12 cellular contexts compared by ENCODE assay signal in genomic region chr3:139355502-139355901, GRCh38. TPM values are rescaled to one million over a fixed set of nuclear protein-coding genes. Genes with fewer than 3 reads are reported as not detected.
DNase-seq lines count a peak whose midpoint lies in the region; ATAC-seq, FAIRE-seq and TF ChIP-seq lines count a peak whose summit lies in the region.
"Had no signal": no experiment of that assay in that cellular context is flagged by ENCODE, and none has a peak within 500 bp of the region (broad histone marks: within the 10 kb centered on the region; RNA-seq: fewer than 3 reads in every experiment).

No MANE protein-coding gene starts in this region.

- no peaks in the 10 kb centered on the region for H3K9me2 ChIP-seq in hepatocyte (replicated peaks; ENCODE audit: insufficient read depth)

- H3K4me2 ChIP-seq in astrocyte (ENCODE audit: low read length) (no peak overlapping the region), hepatocyte (no peak overlapping the region)

- H3K27me3 Mint-ChIP-seq in IgD-negative memory B cell (no peaks in the 10 kb centered on the region), astrocyte (ENCODE audit: low read depth, unreplicated experiment) (no peaks in the 10 kb centered on the region)
- H3K27me3 Mint-ChIP-seq in stimulated activated naive B cell treated with anti-CD40 and anti-IgM and Interleukin-4, amounts not matched to agents 10 μg/mL and 1 μg/mL and 100 μg/mL, for 72 hours = no peaks in the 10 kb centered on the region

- H3K4me3 Mint-ChIP-seq in IgD-negative memory B cell (no peak overlapping the region), astrocyte (ENCODE audit: unreplicated experiment) (no peak overlapping the region)
- no peak overlapping the region for H3K4me3 Mint-ChIP-seq in stimulated activated naive B cell treated with anti-CD40 and anti-IgM and Interleukin-4, amounts not matched to agents 10 μg/mL and 1 μg/mL and 100 μg/mL, for 72 hours

- DNase-seq in astrocyte (ENCODE audit: low read depth) (no peak), hepatocyte (ENCODE audit: low spot score) (no peak), Peyer's patch (no peak), upper lobe of right lung (no peak), BE2C (no peak)
- DNase-seq in stimulated activated naive B cell treated with anti-CD40 and anti-IgM and Interleukin-4, amounts not matched to agents 10 μg/mL and 1 μg/mL and 100 μg/mL, for 72 hours = no peak
- DNase-seq: stimulated activated naive CD4-positive, alpha-beta T cell treated with Interleukin-2 at 50 U/mL for 16 hours had no signal

- TF ChIP-seq CTCF in astrocyte (IDR thresholded peaks at IDR 0.05; ENCODE audit: insufficient read depth, low read depth, low read length) (no peak), hepatocyte (IDR thresholded peaks at IDR 0.05; ENCODE audit: poor library complexity) (no peak), Peyer's patch (IDR thresholded peaks at IDR 0.05) (no peak), upper lobe of right lung (IDR thresholded peaks at IDR 0.05) (no peak), BE2C (IDR thresholded peaks at IDR 0.05; ENCODE audit: low read depth, low read length) (no peak)

- ATAC-seq in stimulated activated naive B cell treated with anti-CD40 and anti-IgM and Interleukin-4, amounts not matched to agents 10 μg/mL and 1 μg/mL and 100 μg/mL, for 72 hours (replicated peaks) = no peak
- ATAC-seq in upper lobe of right lung = no peak

- H3K4me1 ChIP-seq in astrocyte (ENCODE audit: insufficient read depth, low read length) = no peaks in the 10 kb centered on the region
- no peaks in the 10 kb centered on the region for H3K4me1 ChIP-seq in hepatocyte (ENCODE audit: insufficient read depth)
- no peaks in the 10 kb centered on the region for H3K4me1 ChIP-seq in Peyer's patch
- no peaks in the 10 kb centered on the region for H3K4me1 ChIP-seq in upper lobe of right lung
- 0 out of 2 replicates have a peak, but pooled peaks cover 4% of the 10 kb centered on the region for H3K4me1 ChIP-seq in BE2C

- H3K36me3 ChIP-seq in astrocyte (ENCODE audit: insufficient read depth, low read length) (peaks cover 70% of the 10 kb centered on the region), hepatocyte (replicated peaks; ENCODE audit: insufficient read depth, low read depth) (peaks cover 5% of the 10 kb centered on the region), Peyer's patch (peaks cover 0 to 98% (median 0%) of the 10 kb centered on the region in 3 donors), upper lobe of right lung (peaks cover 100% of the 10 kb centered on the region), BE2C (peaks cover 89% of the 10 kb centered on the region)

- 88% methylated on average over 3 of the region's 3 CpGs for WGBS in hepatocyte (ENCODE audit: low lambda C conversion rate, missing lambda C conversion rate)

- H4K20me1 ChIP-seq in astrocyte (ENCODE audit: insufficient read depth, low read length) (peaks cover 32% of the 10 kb centered on the region), hepatocyte (ENCODE audit: insufficient read depth, poor library complexity, severe bottlenecking) (no peaks in the 10 kb centered on the region)

- no peaks in the 10 kb centered on the region for H3K9me3 Mint-ChIP-seq in IgD-negative memory B cell
- no peaks in the 10 kb centered on the region for H3K9me3 Mint-ChIP-seq in astrocyte (ENCODE audit: unreplicated experiment)
- no peaks in the 10 kb centered on the region for H3K9me3 Mint-ChIP-seq in stimulated activated naive B cell treated with anti-CD40 and anti-IgM and Interleukin-4, amounts not matched to agents 10 μg/mL and 1 μg/mL and 100 μg/mL, for 72 hours

- H3K27ac ChIP-seq in astrocyte (ENCODE audit: low read depth, low read length) = no peak overlapping the region
- peak overlapping the region; percentile 14 for H3K27ac ChIP-seq in hepatocyte
- H3K27ac ChIP-seq in Peyer's patch = no peak overlapping the region
- H3K27ac ChIP-seq in upper lobe of right lung = no peak overlapping the region
- H3K27ac ChIP-seq: epithelial cell of prostate, neutrophil had no signal

- peaks cover 0 to 4% (median 0%) of the 10 kb centered on the region in 3 donors for H3K4me1 Mint-ChIP-seq in IgD-negative memory B cell
- peaks cover 10% of the 10 kb centered on the region for H3K4me1 Mint-ChIP-seq in astrocyte (ENCODE audit: low read depth, unreplicated experiment)
- H3K4me1 Mint-ChIP-seq in stimulated activated naive B cell treated with anti-CD40 and anti-IgM and Interleukin-4, amounts not matched to agents 10 μg/mL and 1 μg/mL and 100 μg/mL, for 72 hours = peaks cover 17 to 31% of the 10 kb centered on the region in 2 donors

- peaks cover 4% of the 10 kb centered on the region for H3K36me3 Mint-ChIP-seq in IgD-negative memory B cell
- peaks cover 29% of the 10 kb centered on the region for H3K36me3 Mint-ChIP-seq in astrocyte (ENCODE audit: low read depth, unreplicated experiment)
- peaks cover 48 to 66% of the 10 kb centered on the region in 2 donors for H3K36me3 Mint-ChIP-seq in stimulated activated naive B cell treated with anti-CD40 and anti-IgM and Interleukin-4, amounts not matched to agents 10 μg/mL and 1 μg/mL and 100 μg/mL, for 72 hours

- no peaks in the 10 kb centered on the region for H3K27me3 ChIP-seq in astrocyte (ENCODE audit: insufficient read depth, low read length)
- no peaks in the 10 kb centered on the region for H3K27me3 ChIP-seq in hepatocyte
- H3K27me3 ChIP-seq in Peyer's patch = no peaks in the 10 kb centered on the region
- no peaks in the 10 kb centered on the region for H3K27me3 ChIP-seq in upper lobe of right lung
- H3K27me3 ChIP-seq in BE2C = no peaks in the 10 kb centered on the region
- H3K27me3 ChIP-seq: neutrophil had no signal

- no peak overlapping the region for H2AFZ ChIP-seq in astrocyte (ENCODE audit: low read depth, low read length)
- H2AFZ ChIP-seq in hepatocyte = no peak overlapping the region

- peaks cover 4% of the 10 kb centered on the region for H3K79me2 ChIP-seq in astrocyte (ENCODE audit: insufficient read depth, low read length)
- H3K79me2 ChIP-seq in hepatocyte = peaks cover 2% of the 10 kb centered on the region

- H3K9ac ChIP-seq in astrocyte (ENCODE audit: low read length) = no peak overlapping the region

- no peak for TF ChIP-seq POLR2A in Peyer's patch (IDR thresholded peaks at IDR 0.05)

- no peaks in the 10 kb centered on the region for H3K9me3 ChIP-seq in astrocyte (ENCODE audit: insufficient read depth, low read depth, low read length)
- H3K9me3 ChIP-seq in hepatocyte (ENCODE audit: low read depth) = no peaks in the 10 kb centered on the region
- no peaks in the 10 kb centered on the region for H3K9me3 ChIP-seq in Peyer's patch
- H3K9me3 ChIP-seq in upper lobe of right lung = no peaks in the 10 kb centered on the region
- no peaks in the 10 kb centered on the region for H3K9me3 ChIP-seq in BE2C
- H3K9me3 ChIP-seq: neutrophil had no signal

- intact Hi-C loops in upper lobe of right lung (cut with DNase I) = no loop called here

- FAIRE-seq in astrocyte (lab: Jason Lieb, UNC) = no peak
- FAIRE-seq: GM12892, islet of Langerhans had no signal

- H3K27ac Mint-ChIP-seq in IgD-negative memory B cell (peak overlapping the region in 2 of 3 donors; percentile 68 to 69), astrocyte (ENCODE audit: unreplicated experiment) (peak overlapping the region; percentile 31)
- H3K27ac Mint-ChIP-seq in stimulated activated naive B cell treated with anti-CD40 and anti-IgM and Interleukin-4, amounts not matched to agents 10 μg/mL and 1 μg/mL and 100 μg/mL, for 72 hours = peak overlapping the region; percentile 70

- no peak overlapping the region for H3K4me3 ChIP-seq in astrocyte (ENCODE audit: insufficient read depth, low read depth, low read length)
- no peak overlapping the region for H3K4me3 ChIP-seq in hepatocyte
- no peak overlapping the region for H3K4me3 ChIP-seq in Peyer's patch
- no peak overlapping the region for H3K4me3 ChIP-seq in upper lobe of right lung
- H3K4me3 ChIP-seq in BE2C (ENCODE audit: low read depth, low read length) = no peak overlapping the region

RNA-seq across cellular contexts. Expression of gene MRPS22, which starts 11.7 kb away (rescaled TPM):
- 32.5 TPM for polyA plus RNA-seq in IgD-negative memory B cell
- 40.4 and 43.1 TPM in 2 replicates for total RNA-seq in astrocyte
- total RNA-seq in hepatocyte = 69.0 and 75.7 TPM in 2 replicates
- 55.1 and 64.0 TPM in 2 replicates for polyA plus RNA-seq in hepatocyte
- 10 to 100 TPM; 38.7 to 72.3 (median 45.9) TPM for total RNA-seq in Peyer's patch
- total RNA-seq in upper lobe of right lung = 31.1 TPM
- 41.1 TPM for polyA plus RNA-seq in BE2C (2012; ENCODE audit: insufficient read depth, insufficient read length, low read depth)

RNA-seq across cellular contexts. Expression of gene COPB2, which starts 33.9 kb away (rescaled TPM):
- polyA plus RNA-seq in IgD-negative memory B cell (49.2 TPM), hepatocyte (152 and 156 TPM in 2 replicates)
- total RNA-seq in astrocyte (269 and 270 TPM in 2 replicates), hepatocyte (166 and 170 TPM in 2 replicates), Peyer's patch (100 to 1,000 TPM in 1 of 4 donors, 10 to 100 TPM in 3; 69.7 to 103 (median 87.2) TPM), upper lobe of right lung (106 TPM)
- 98.0 TPM for polyA plus RNA-seq in BE2C (2012; ENCODE audit: insufficient read depth, insufficient read length, low read depth)
